Comparison of ENCODE assay signal across 35 cellular contexts in genomic region chr2:18503686-18504085, GRCh38.
"Had no signal": no experiment of that assay in that cellular context is flagged by ENCODE, and none has a peak within 500 bp of the region (broad histone marks: within the 10 kb centered on the region; RNA-seq: fewer than 3 reads in every experiment).

No MANE protein-coding gene starts in this region.

- H3K36me3 Mint-ChIP-seq: activated CD8-positive, alpha-beta memory T cell treated with anti-CD3 and anti-CD28 coated beads, Interleukin-2, amount 10 ng/mL, durations not matched to agents 7 days and 5 days; activated naive CD4-positive, alpha-beta T cell treated with anti-CD3 and anti-CD28 coated beads, Interleukin-2, amount 50 U/mL, for 24 hours; activated naive CD8-positive, alpha-beta T cell treated with anti-CD3 and anti-CD28 coated beads for 36 hours had no signal

- H3K4me3 Mint-ChIP-seq: activated B cell treated with CpG ODN at 0.5 μM for 24 hours; activated CD8-positive, alpha-beta memory T cell treated with anti-CD3 and anti-CD28 coated beads, Interleukin-2, amount 10 ng/mL, durations not matched to agents 7 days and 5 days; activated CD8-positive, alpha-beta T cell treated with anti-CD3 and anti-CD28 coated beads, Interleukin-2, amount 10 ng/mL, durations not matched to agents 7 days and 5 days; activated naive CD4-positive, alpha-beta T cell treated with anti-CD3 and anti-CD28 coated beads for 36 hours; activated naive CD4-positive, alpha-beta T cell treated with anti-CD3 and anti-CD28 coated beads, Interleukin-2, amount 50 U/mL, for 24 hours; activated naive CD8-positive, alpha-beta T cell treated with anti-CD3 and anti-CD28 coated beads for 36 hours; activated naive CD8-positive, alpha-beta T cell treated with anti-CD3 and anti-CD28 coated beads, Interleukin-2, amount 50 U/mL, for 24 hours; activated T-helper 1 cell treated with anti-CD3 and anti-CD28 coated beads, Interleukin-12 subunit alpha, Interleukin-12 subunit beta, Interleukin-2, Interleukin-4 antibody, amounts not matched to agents 30 ng/mL and 10 ng/mL and 1 ng/mL, durations not matched to agents 14 hours and 24 hours and 36 hours; effector memory CD8-positive, alpha-beta T cell; T-helper 17 cell; T-helper 2 cell treated with Interferon-gamma antibody and Interleukin-4, amounts not matched to agents 5 μg/mL and 100 μg/mL, for 36 hours had no signal

- H3K4me1 ChIP-seq: adrenal gland, esophagus squamous epithelium, gastroesophageal sphincter, heart right ventricle had no signal

- DNase-seq: activated B cell treated with CpG ODN at 0.5 μM for 24 hours; activated CD4-positive, alpha-beta T cell treated with anti-CD3 and anti-CD28 coated beads for 48 hours; activated CD4-positive, alpha-beta T cell treated with anti-CD3 and anti-CD28 coated beads, Interleukin-2, amount 50 U/mL, for 1 hour; activated CD4-positive, alpha-beta T cell treated with anti-CD3 and anti-CD28 coated beads, Interleukin-2, amount 50 U/mL, for 48 hours; activated CD8-positive, alpha-beta memory T cell treated with anti-CD3 and anti-CD28 coated beads, Interleukin-2, amount 10 ng/mL, durations not matched to agents 7 days and 5 days; activated CD8-positive, alpha-beta memory T cell treated with anti-CD3 and anti-CD28 coated beads, Interleukin-2, amount 50 U/mL, for 4 hours; activated CD8-positive, alpha-beta T cell treated with anti-CD3 and anti-CD28 coated beads, Interleukin-2, amount 10 ng/mL, durations not matched to agents 7 days and 5 days; activated effector memory CD4-positive, alpha-beta T cell treated with anti-CD3 and anti-CD28 coated beads, Interleukin-2, amount 50 U/mL, for 16 hours; activated naive CD4-positive, alpha-beta T cell treated with anti-CD3 and anti-CD28 coated beads for 36 hours; activated naive CD8-positive, alpha-beta T cell treated with anti-CD3 and anti-CD28 coated beads for 36 hours; activated naive CD8-positive, alpha-beta T cell treated with anti-CD3 and anti-CD28 coated beads, Interleukin-2, amount 50 U/mL, for 24 hours; activated T-cell treated with anti-CD3 and anti-CD28 coated beads, Interleukin-2, amount 50 U/mL, for 1 hour; activated T-cell treated with anti-CD3 and anti-CD28 coated beads, Interleukin-2, amount 50 U/mL, for 48 hours; adrenal gland; amygdala; aorta; body of pancreas; caudate nucleus; cortex of kidney; dermis blood vessel endothelial cell; effector CD4-positive, alpha-beta T cell; effector memory CD8-positive, alpha-beta T cell; esophagus squamous epithelium; foreskin melanocyte; heart right ventricle; T-helper 17 cell; T1000; WERI-Rb-1 had no signal

- H3K36me3 ChIP-seq: adrenal gland, esophagus squamous epithelium, gastroesophageal sphincter, heart right ventricle, WERI-Rb-1 had no signal

- H3K9me3 Mint-ChIP-seq: activated B cell treated with CpG ODN at 0.5 μM for 24 hours; activated naive CD4-positive, alpha-beta T cell treated with anti-CD3 and anti-CD28 coated beads for 36 hours; activated naive CD4-positive, alpha-beta T cell treated with anti-CD3 and anti-CD28 coated beads, Interleukin-2, amount 50 U/mL, for 24 hours; activated naive CD8-positive, alpha-beta T cell treated with anti-CD3 and anti-CD28 coated beads for 36 hours; activated naive CD8-positive, alpha-beta T cell treated with anti-CD3 and anti-CD28 coated beads, Interleukin-2, amount 50 U/mL, for 24 hours; activated T-helper 1 cell treated with anti-CD3 and anti-CD28 coated beads, Interleukin-12 subunit alpha, Interleukin-12 subunit beta, Interleukin-2, Interleukin-4 antibody, amounts not matched to agents 30 ng/mL and 10 ng/mL and 1 ng/mL, durations not matched to agents 14 hours and 24 hours and 36 hours; activated T-helper 2 cell treated with anti-CD3 and anti-CD28 coated beads, Interferon-gamma antibody, Interleukin-2, Interleukin-4, amounts not matched to agents 10 μg/mL and 5 μg/mL and 100 μg/mL, durations not matched to agents 14 hours and 24 hours and 36 hours; effector memory CD8-positive, alpha-beta T cell; T-helper 2 cell treated with Interferon-gamma antibody and Interleukin-4, amounts not matched to agents 5 μg/mL and 100 μg/mL, for 36 hours had no signal

- H3K27ac ChIP-seq: adrenal gland, body of pancreas, epithelial cell of prostate, esophagus squamous epithelium, gastroesophageal sphincter, heart right ventricle, WERI-Rb-1 had no signal

- H3K27me3 ChIP-seq: body of pancreas, esophagus squamous epithelium, gastroesophageal sphincter had no signal

- H3K9me3 ChIP-seq: adrenal gland, body of pancreas, esophagus squamous epithelium, gastroesophageal sphincter, heart right ventricle had no signal

- H3K4me1 Mint-ChIP-seq: activated naive CD8-positive, alpha-beta T cell treated with anti-CD3 and anti-CD28 coated beads for 36 hours had no signal

- H3K27ac Mint-ChIP-seq: activated B cell treated with CpG ODN at 0.5 μM for 24 hours; activated CD8-positive, alpha-beta memory T cell treated with anti-CD3 and anti-CD28 coated beads, Interleukin-2, amount 10 ng/mL, durations not matched to agents 7 days and 5 days; activated CD8-positive, alpha-beta T cell treated with anti-CD3 and anti-CD28 coated beads, Interleukin-2, amount 10 ng/mL, durations not matched to agents 7 days and 5 days; activated naive CD4-positive, alpha-beta T cell treated with anti-CD3 and anti-CD28 coated beads for 36 hours; activated naive CD4-positive, alpha-beta T cell treated with anti-CD3 and anti-CD28 coated beads, Interleukin-2, amount 50 U/mL, for 24 hours; activated naive CD8-positive, alpha-beta T cell treated with anti-CD3 and anti-CD28 coated beads for 36 hours; activated naive CD8-positive, alpha-beta T cell treated with anti-CD3 and anti-CD28 coated beads, Interleukin-2, amount 50 U/mL, for 24 hours; activated T-helper 1 cell treated with anti-CD3 and anti-CD28 coated beads, Interleukin-12 subunit alpha, Interleukin-12 subunit beta, Interleukin-2, Interleukin-4 antibody, amounts not matched to agents 30 ng/mL and 10 ng/mL and 1 ng/mL, durations not matched to agents 14 hours and 24 hours and 36 hours; activated T-helper 2 cell treated with anti-CD3 and anti-CD28 coated beads, Interferon-gamma antibody, Interleukin-2, Interleukin-4, amounts not matched to agents 10 μg/mL and 5 μg/mL and 100 μg/mL, durations not matched to agents 14 hours and 24 hours and 36 hours; effector memory CD8-positive, alpha-beta T cell; T-helper 17 cell; T-helper 2 cell treated with Interferon-gamma antibody and Interleukin-4, amounts not matched to agents 5 μg/mL and 100 μg/mL, for 36 hours had no signal

- ATAC-seq: activated CD4-positive, CD25-positive, alpha-beta regulatory T cell treated with anti-CD3 and anti-CD28 coated beads, Interleukin-2, amount 50 U/mL, for 24 hours; activated CD8-positive, alpha-beta memory T cell treated with anti-CD3 and anti-CD28 coated beads, Interleukin-2, amount 10 ng/mL, durations not matched to agents 7 days and 5 days; activated CD8-positive, alpha-beta T cell treated with anti-CD3 and anti-CD28 coated beads, Interleukin-2, amount 10 ng/mL, durations not matched to agents 7 days and 5 days; activated naive CD8-positive, alpha-beta T cell treated with anti-CD3 and anti-CD28 coated beads, Interleukin-2, amount 50 U/mL, for 24 hours; body of pancreas; effector memory CD8-positive, alpha-beta T cell; gastroesophageal sphincter; heart right ventricle; T-helper 17 cell had no signal

- H3K4me3 ChIP-seq: adrenal gland, body of pancreas, esophagus squamous epithelium, gastroesophageal sphincter, heart right ventricle had no signal
